Comparison of ENCODE assay signal across 1 cellular context in the genomic region with DNA sequence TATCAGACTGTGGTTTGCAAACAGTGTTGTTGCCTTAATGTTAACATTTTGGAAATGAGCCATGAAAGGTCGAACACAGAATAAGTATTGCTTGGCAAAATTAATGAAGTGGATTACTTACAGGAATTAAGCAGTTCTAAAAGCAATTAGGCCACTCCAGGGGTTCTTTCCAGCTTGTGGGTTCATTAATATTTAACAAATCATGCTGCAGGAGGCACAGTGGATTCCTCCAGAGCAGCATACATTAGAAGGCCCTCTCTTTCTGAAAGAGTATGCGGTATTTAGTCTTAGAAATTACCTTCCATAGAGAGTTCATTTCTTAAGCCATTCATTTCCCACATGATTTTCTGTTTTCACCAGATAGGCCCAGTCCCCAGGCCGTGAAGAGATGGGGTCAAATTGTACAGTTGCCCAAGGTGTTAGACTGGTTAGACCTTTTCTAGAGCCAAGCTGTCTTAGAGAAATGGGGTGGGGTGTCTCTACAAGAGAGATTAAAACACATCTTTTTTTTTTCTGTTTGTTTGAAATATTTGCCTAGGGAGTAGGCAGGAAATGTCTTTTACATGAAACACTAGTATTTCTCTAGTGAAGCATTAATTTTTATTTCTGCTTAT.
TF ChIP-seq lines count a peak whose summit lies in the region.

No MANE protein-coding gene starts in this region.

TF ChIP-seq in GM23338, 12 proteins besides CTCF, POLR2A, EP300 and RAD21:
- TF ChIP-seq, protein P1, sequence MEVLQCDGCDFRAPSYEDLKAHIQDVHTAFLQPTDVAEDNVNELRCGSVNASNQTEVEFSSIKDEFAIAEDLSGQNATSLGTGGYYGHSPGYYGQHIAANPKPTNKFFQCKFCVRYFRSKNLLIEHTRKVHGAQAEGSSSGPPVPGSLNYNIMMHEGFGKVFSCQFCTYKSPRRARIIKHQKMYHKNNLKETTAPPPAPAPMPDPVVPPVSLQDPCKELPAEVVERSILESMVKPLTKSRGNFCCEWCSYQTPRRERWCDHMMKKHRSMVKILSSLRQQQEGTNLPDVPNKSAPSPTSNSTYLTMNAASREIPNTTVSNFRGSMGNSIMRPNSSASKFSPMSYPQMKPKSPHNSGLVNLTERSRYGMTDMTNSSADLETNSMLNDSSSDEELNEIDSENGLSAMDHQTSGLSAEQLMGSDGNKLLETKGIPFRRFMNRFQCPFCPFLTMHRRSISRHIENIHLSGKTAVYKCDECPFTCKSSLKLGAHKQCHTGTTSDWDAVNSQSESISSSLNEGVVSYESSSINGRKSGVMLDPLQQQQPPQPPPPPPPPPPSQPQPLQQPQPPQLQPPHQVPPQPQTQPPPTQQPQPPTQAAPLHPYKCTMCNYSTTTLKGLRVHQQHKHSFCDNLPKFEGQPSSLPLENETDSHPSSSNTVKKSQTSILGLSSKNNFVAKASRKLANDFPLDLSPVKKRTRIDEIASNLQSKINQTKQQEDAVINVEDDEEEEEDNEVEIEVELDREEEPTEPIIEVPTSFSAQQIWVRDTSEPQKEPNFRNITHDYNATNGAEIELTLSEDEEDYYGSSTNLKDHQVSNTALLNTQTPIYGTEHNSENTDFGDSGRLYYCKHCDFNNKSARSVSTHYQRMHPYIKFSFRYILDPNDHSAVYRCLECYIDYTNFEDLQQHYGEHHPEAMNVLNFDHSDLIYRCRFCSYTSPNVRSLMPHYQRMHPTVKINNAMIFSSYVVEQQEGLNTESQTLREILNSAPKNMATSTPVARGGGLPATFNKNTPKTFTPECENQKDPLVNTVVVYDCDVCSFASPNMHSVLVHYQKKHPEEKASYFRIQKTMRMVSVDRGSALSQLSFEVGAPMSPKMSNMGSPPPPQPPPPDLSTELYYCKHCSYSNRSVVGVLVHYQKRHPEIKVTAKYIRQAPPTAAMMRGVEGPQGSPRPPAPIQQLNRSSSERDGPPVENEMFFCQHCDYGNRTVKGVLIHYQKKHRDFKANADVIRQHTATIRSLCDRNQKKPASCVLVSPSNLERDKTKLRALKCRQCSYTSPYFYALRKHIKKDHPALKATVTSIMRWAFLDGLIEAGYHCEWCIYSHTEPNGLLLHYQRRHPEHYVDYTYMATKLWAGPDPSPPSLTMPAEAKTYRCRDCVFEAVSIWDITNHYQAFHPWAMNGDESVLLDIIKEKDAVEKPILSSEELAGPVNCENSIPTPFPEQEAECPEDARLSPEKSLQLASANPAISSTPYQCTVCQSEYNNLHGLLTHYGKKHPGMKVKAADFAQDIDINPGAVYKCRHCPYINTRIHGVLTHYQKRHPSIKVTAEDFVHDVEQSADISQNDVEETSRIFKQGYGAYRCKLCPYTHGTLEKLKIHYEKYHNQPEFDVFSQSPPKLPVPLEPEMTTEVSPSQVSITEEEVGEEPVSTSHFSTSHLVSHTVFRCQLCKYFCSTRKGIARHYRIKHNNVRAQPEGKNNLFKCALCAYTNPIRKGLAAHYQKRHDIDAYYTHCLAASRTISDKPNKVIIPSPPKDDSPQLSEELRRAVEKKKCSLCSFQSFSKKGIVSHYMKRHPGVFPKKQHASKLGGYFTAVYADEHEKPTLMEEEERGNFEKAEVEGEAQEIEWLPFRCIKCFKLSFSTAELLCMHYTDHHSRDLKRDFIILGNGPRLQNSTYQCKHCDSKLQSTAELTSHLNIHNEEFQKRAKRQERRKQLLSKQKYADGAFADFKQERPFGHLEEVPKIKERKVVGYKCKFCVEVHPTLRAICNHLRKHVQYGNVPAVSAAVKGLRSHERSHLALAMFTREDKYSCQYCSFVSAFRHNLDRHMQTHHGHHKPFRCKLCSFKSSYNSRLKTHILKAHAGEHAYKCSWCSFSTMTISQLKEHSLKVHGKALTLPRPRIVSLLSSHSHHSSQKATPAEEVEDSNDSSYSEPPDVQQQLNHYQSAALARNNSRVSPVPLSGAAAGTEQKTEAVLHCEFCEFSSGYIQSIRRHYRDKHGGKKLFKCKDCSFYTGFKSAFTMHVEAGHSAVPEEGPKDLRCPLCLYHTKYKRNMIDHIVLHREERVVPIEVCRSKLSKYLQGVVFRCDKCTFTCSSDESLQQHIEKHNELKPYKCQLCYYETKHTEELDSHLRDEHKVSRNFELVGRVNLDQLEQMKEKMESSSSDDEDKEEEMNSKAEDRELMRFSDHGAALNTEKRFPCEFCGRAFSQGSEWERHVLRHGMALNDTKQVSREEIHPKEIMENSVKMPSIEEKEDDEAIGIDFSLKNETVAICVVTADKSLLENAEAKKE (CRISPR knock-in tag; IDR thresholded peaks at IDR 0.05): no peak
- no peak for TF ChIP-seq ZNF114 (CRISPR knock-in tag; IDR thresholded peaks at IDR 0.05)
- TF ChIP-seq, protein P2, sequence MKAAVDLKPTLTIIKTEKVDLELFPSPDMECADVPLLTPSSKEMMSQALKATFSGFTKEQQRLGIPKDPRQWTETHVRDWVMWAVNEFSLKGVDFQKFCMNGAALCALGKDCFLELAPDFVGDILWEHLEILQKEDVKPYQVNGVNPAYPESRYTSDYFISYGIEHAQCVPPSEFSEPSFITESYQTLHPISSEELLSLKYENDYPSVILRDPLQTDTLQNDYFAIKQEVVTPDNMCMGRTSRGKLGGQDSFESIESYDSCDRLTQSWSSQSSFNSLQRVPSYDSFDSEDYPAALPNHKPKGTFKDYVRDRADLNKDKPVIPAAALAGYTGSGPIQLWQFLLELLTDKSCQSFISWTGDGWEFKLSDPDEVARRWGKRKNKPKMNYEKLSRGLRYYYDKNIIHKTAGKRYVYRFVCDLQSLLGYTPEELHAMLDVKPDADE (IDR thresholded peaks at IDR 0.05): no peak
- TF ChIP-seq CREB1 (CRISPR knock-in tag; IDR thresholded peaks at IDR 0.05; ENCODE audit: low read depth): no peak
- no peak for TF ChIP-seq ZNF331 (CRISPR knock-in tag; IDR thresholded peaks at IDR 0.05; ENCODE audit: low read depth)
- TF ChIP-seq, protein P3, sequence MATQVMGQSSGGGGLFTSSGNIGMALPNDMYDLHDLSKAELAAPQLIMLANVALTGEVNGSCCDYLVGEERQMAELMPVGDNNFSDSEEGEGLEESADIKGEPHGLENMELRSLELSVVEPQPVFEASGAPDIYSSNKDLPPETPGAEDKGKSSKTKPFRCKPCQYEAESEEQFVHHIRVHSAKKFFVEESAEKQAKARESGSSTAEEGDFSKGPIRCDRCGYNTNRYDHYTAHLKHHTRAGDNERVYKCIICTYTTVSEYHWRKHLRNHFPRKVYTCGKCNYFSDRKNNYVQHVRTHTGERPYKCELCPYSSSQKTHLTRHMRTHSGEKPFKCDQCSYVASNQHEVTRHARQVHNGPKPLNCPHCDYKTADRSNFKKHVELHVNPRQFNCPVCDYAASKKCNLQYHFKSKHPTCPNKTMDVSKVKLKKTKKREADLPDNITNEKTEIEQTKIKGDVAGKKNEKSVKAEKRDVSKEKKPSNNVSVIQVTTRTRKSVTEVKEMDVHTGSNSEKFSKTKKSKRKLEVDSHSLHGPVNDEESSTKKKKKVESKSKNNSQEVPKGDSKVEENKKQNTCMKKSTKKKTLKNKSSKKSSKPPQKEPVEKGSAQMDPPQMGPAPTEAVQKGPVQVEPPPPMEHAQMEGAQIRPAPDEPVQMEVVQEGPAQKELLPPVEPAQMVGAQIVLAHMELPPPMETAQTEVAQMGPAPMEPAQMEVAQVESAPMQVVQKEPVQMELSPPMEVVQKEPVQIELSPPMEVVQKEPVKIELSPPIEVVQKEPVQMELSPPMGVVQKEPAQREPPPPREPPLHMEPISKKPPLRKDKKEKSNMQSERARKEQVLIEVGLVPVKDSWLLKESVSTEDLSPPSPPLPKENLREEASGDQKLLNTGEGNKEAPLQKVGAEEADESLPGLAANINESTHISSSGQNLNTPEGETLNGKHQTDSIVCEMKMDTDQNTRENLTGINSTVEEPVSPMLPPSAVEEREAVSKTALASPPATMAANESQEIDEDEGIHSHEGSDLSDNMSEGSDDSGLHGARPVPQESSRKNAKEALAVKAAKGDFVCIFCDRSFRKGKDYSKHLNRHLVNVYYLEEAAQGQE (IDR thresholded peaks at IDR 0.05; ENCODE audit: unreplicated experiment): no peak
- TF ChIP-seq EZH2 (IDR thresholded peaks at IDR 0.05; ENCODE audit: low read depth, unreplicated experiment): no peak
- no peak for TF ChIP-seq POLR2AphosphoS5 (IDR thresholded peaks at IDR 0.05; ENCODE audit: low read depth)
- no peak for TF ChIP-seq NANOG (IDR thresholded peaks at IDR 0.05; ENCODE audit: borderline replicate concordance)
TF ChIP-seq in GM23338: peak in this region for 0.
